In the genomic region with DNA sequence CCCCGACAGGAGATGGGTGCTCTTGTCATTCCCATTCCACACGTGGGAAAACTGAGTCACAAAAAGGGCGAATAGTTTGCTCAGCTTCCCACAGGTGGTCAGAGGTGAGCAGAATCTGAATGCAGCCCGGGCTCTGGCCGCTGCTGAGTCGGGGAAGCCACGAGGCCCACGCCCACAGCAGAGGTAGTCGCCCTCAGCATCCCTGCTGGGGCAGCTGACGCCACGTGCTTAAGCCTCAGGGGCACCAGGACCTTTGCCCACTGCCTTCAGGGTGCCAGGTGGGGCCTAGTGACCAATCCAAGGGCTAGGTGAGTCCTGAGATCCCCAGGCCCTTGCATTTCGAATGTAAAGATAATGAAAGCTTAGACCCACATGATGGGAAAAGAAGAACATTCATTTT, we compare ENCODE assay signal across 1 cellular context.
TF ChIP-seq lines count a peak whose summit lies in the region.

No MANE protein-coding gene starts in this region.

TF ChIP-seq in H1, 55 proteins besides CTCF, POLR2A, EP300 and RAD21:
- no peak for TF ChIP-seq BCL11A (IDR thresholded peaks at IDR 0.05; ENCODE audit: low read depth in 2 of 2, low read length in 2 of 2)
- no peak for TF ChIP-seq JUN (IDR thresholded peaks at IDR 0.05; ENCODE audit: low read depth, low read length)
- no peak for TF ChIP-seq SAP30 (IDR thresholded peaks at IDR 0.05; ENCODE audit: insufficient read depth, insufficient replicate concordance, low read length)
- TF ChIP-seq SP4 (IDR thresholded peaks at IDR 0.05; ENCODE audit: low read length) = no peak
- no peak for TF ChIP-seq TCF12 (IDR thresholded peaks at IDR 0.05; ENCODE audit: low read depth, low read length)
- TF ChIP-seq RFX5 (IDR thresholded peaks at IDR 0.05; ENCODE audit: borderline replicate concordance, low read depth, low read length) = no peak
- TF ChIP-seq EGR1 (IDR thresholded peaks at IDR 0.05; ENCODE audit: borderline replicate concordance, low read depth, low read length) = no peak
- TF ChIP-seq PHF8 (conservative IDR thresholded peaks at IDR 0.05; ENCODE audit: low read depth, low read length) = no peak
- TF ChIP-seq JUND (IDR thresholded peaks at IDR 0.05; ENCODE audit: low read length) = no peak
- TF ChIP-seq, protein P1, sequence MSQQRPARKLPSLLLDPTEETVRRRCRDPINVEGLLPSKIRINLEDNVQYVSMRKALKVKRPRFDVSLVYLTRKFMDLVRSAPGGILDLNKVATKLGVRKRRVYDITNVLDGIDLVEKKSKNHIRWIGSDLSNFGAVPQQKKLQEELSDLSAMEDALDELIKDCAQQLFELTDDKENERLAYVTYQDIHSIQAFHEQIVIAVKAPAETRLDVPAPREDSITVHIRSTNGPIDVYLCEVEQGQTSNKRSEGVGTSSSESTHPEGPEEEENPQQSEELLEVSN (IDR thresholded peaks at IDR 0.05) = no peak
- TF ChIP-seq CHD1 (IDR thresholded peaks at IDR 0.05; ENCODE audit: low read depth, low read length) = no peak
- TF ChIP-seq BACH1 (IDR thresholded peaks at IDR 0.05; ENCODE audit: low read length) = no peak
- TF ChIP-seq ATF3 (IDR thresholded peaks at IDR 0.05; ENCODE audit: insufficient read depth, low read depth, low read length) = no peak
